In genomic region chr17:80649672-80650338, GRCh38 we compare ENCODE assay signal across 8 cellular contexts.
DNase-seq lines count a peak whose midpoint lies in the region; ATAC-seq, FAIRE-seq and TF ChIP-seq lines count a peak whose summit lies in the region.

No MANE protein-coding gene starts in this region.

- H3K4me1 ChIP-seq in SJCRH30: peaks cover 21% of the 10 kb centered on the region

- intact Hi-C loops in left cardiac atrium (cut with DNase I): no loop called here

- ATAC-seq in left cardiac atrium: peak; percentile 91 to 94
- ATAC-seq in HG02763 (IDR thresholded peaks at IDR 0.05; ENCODE audit: unreplicated experiment): no peak
- no peak for ATAC-seq in HG03442 (IDR thresholded peaks at IDR 0.05; ENCODE audit: unreplicated experiment)

- peak; percentile 59 for FAIRE-seq in GM12891 (lab: Jason Lieb, UNC)

- H3K27me3 ChIP-seq in SJCRH30: no peaks in the 10 kb centered on the region

- H3K27ac ChIP-seq in SJCRH30: no peak overlapping the region

- peaks cover 3% of the 10 kb centered on the region for H3K36me3 ChIP-seq in SJCRH30

- TF ChIP-seq POLR2A in GM12891 (IDR thresholded peaks at IDR 0.05; ENCODE audit: low read depth, low read length): no peak

- no peak overlapping the region for H3K4me3 ChIP-seq in SJCRH30

- no peaks in the 10 kb centered on the region for H3K9me3 ChIP-seq in SJCRH30 (replicated peaks)

- DNase-seq in A172 (ENCODE audit: low spot score) (peak; percentile 70), GM12891 (ENCODE audit: insufficient read length, low spot score) (no peak), SJCRH30 (peak; percentile 65 to 76), left cardiac atrium (peak; percentile 87)
- peak; percentile 82 for DNase-seq in activated naive CD4-positive, alpha-beta T cell treated with anti-CD3 and anti-CD28 coated beads, Interleukin-2, amount 50 U/mL, for 16 hours
- peak; percentile 64 to 79 for DNase-seq in stimulated activated CD4-positive, alpha-beta T cell treated with anti-CD3 and anti-CD28 coated beads, Interleukin-12 subunit alpha, Interleukin-12 subunit beta, amount 100 ng/mL, for 24 hours (ENCODE audit: low read depth in 2 of 2)

TF ChIP-seq in GM12891, 5 proteins besides CTCF, POLR2A, EP300 and RAD21:
- TF ChIP-seq SPI1 (IDR thresholded peaks at IDR 0.05; ENCODE audit: low read depth, low read length) (no peak), TAF1 (IDR thresholded peaks at IDR 0.05; ENCODE audit: low read depth, low read length) (no peak), PAX5 (IDR thresholded peaks at IDR 0.05; ENCODE audit: insufficient read depth, low read length, severe bottlenecking) (no peak), POU2F2 (IDR thresholded peaks at IDR 0.05; ENCODE audit: low read depth, low read length) (no peak), POLR2AphosphoS5 (IDR thresholded peaks at IDR 0.05; ENCODE audit: low read depth, low read length) (no peak)

Comparison
In these comparisons a context has a peak if more than half of its experiments do, and no peak if none do; other contexts are left out.
1. ATAC-seq: peak in left cardiac atrium (2 of 2); none in HG02763 (single experiment) and HG03442 (single experiment).